ENCODE assay signal across 8 cellular contexts in genomic region chr12:132761911-132762583, GRCh38. TPM values are rescaled to one million over a fixed set of nuclear protein-coding genes. Genes with fewer than 3 reads are reported as not detected.
A peak's percentile ranks its signal among the peaks of the same experiment; 100 is the strongest.
DNase-seq lines count a peak whose midpoint lies in the region; ATAC-seq and TF ChIP-seq lines count a peak whose summit lies in the region.

No MANE protein-coding gene starts in this region.

- no peaks in the 10 kb centered on the region for H3K9me3 Mint-ChIP-seq in HFFc6

- H3K4me3 ChIP-seq in GM12864 (ENCODE audit: low read depth, low read length) (peak overlapping the region; percentile 84), psoas muscle (peak overlapping the region; percentile 85), urinary bladder (ENCODE audit: low read depth, low read length) (peak overlapping the region; percentile 99)

- TF ChIP-seq CTCF in GM12864 (IDR thresholded peaks at IDR 0.05; ENCODE audit: low read depth, low read length, missing control alignments) = peak; percentile 13
- TF ChIP-seq CTCF in HFFc6 (IDR thresholded peaks at IDR 0.05) = no peak; the same call in 1 of the 2 replicates
- TF ChIP-seq CTCF in psoas muscle (IDR thresholded peaks at IDR 0.05) = peak; percentile 26

- intact Hi-C loops in left ventricle myocardium superior (cut with micrococcal nuclease) = no loop called here
- intact Hi-C loops in psoas muscle (cut with DNase I) = no loop called here

- H3K4me1 ChIP-seq in psoas muscle (peaks cover 24% of the 10 kb centered on the region), urinary bladder (ENCODE audit: insufficient read depth) (peaks cover 3% of the 10 kb centered on the region)

- peak; percentile 96 for ATAC-seq in left ventricle myocardium superior
- peak; percentile 93 to 96 (median 94) for ATAC-seq in psoas muscle

- 0 to 1% (median 0%) methylated on average over 55 to 92 of the region's 92 CpGs for WGBS in psoas muscle, 3 donors
- under 1% methylated on average over 92 of the region's 92 CpGs for WGBS in urinary bladder

- peaks cover 4% of the 10 kb centered on the region for H3K27me3 Mint-ChIP-seq in HFFc6 (ENCODE audit: insufficient read depth)

- no peaks in the 10 kb centered on the region for H3K27me3 ChIP-seq in psoas muscle (ENCODE audit: insufficient read depth in 3 of 3, low read length in 2 of 3)

- H3K27ac ChIP-seq in psoas muscle (peak overlapping the region; percentile 96), urinary bladder (ENCODE audit: low read depth) (peak overlapping the region; percentile 95)

- peak overlapping the region; percentile 75 for H3K27ac Mint-ChIP-seq in HFFc6

- peaks cover 18% of the 10 kb centered on the region for H3K4me1 Mint-ChIP-seq in HFFc6 (ENCODE audit: low read depth)

- H3K4me3 Mint-ChIP-seq in HFFc6 = peak overlapping the region; percentile 83

- peaks cover 7% of the 10 kb centered on the region for H3K36me3 Mint-ChIP-seq in HFFc6 (ENCODE audit: low read depth)

- H3K9me3 ChIP-seq in psoas muscle = no peaks in the 10 kb centered on the region

- H3K36me3 ChIP-seq in psoas muscle (ENCODE audit: insufficient read depth in 1 of 2, low read depth in 1 of 2) (peaks cover 0 to 13% of the 10 kb centered on the region in 2 donors), urinary bladder (ENCODE audit: insufficient read depth) (no peaks in the 10 kb centered on the region)

- DNase-seq in GM12864 (ENCODE audit: low read depth) = peak; percentile 59
- peak; percentile 75 for DNase-seq in HFFc6
- DNase-seq in NCI-H1092 (lab: John Stamatoyannopoulos, UW) = peak; percentile 83
- DNase-seq in T-helper 1 cell = peak; percentile 75 to 89 (median 79)
- DNase-seq in amniotic stem cell (lab: John Stamatoyannopoulos, UW) = peak; percentile 81
- peak; percentile 94 for DNase-seq in left ventricle myocardium superior
- peak; percentile 88 to 95 for DNase-seq in psoas muscle

RNA-seq across cellular contexts. Expression of gene ANKLE2, which starts 0.4 kb away (rescaled TPM):
- total RNA-seq in HFFc6 (2021; fragmentation: NEBNext Ultra II Directional; extraction: Animal tissue kit (Norgen Biotek cat#: 25700)) = 10 to 100 TPM; 43.7 to 54.6 (median 47.2) TPM
- total RNA-seq in left ventricle myocardium superior (26.1 TPM), psoas muscle (10 to 100 TPM; 25.0 to 56.2 (median 31.8) TPM), urinary bladder (40.8 TPM)
- polyA plus RNA-seq in psoas muscle (10 to 100 TPM; 24.1 to 43.5 (median 29.7) TPM), urinary bladder (25.6 TPM)

RNA-seq across cellular contexts. Expression of gene PGAM5, which starts 51.4 kb away (rescaled TPM):
- total RNA-seq in HFFc6 (2021; fragmentation: NEBNext Ultra II Directional; extraction: Animal tissue kit (Norgen Biotek cat#: 25700)) = 10 to 100 TPM; 33.5 to 46.0 (median 39.2) TPM
- 33.7 TPM for total RNA-seq in left ventricle myocardium superior
- total RNA-seq in psoas muscle = 10 to 100 TPM; 35.1 to 62.0 (median 47.6) TPM
- polyA plus RNA-seq in psoas muscle = 10 to 100 TPM; 25.3 to 52.3 (median 44.6) TPM
- 12.3 TPM for total RNA-seq in urinary bladder
- polyA plus RNA-seq in urinary bladder = 19.2 TPM

Comparison
In these comparisons a context has a peak if more than half of its experiments do, and no peak if none do; other contexts are left out.
1. Peak in every context shown above with its lines: DNase-seq, ATAC-seq, H3K4me3 ChIP-seq and H3K27ac ChIP-seq.